Comparison of ENCODE assay signal across 33 cellular contexts in the genomic region with DNA sequence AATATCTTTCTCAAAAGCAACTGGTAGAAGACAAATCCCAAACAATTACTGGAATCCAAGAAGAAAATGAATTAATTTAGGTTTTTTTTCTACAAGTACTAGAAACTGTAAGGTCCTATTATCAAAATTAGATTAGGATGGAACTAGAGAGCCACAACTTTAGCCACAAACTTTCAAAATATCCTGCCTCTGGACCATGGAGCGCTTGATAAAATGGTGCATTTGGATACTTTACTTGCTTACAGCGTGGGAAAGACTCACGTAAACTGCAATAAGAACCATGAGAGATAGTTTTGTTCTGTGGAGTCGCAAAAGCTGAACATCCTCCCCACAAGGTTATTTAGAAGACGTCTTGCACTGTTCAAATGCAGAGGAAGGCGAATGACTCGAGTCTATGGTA. TPM values are rescaled to one million over a fixed set of nuclear protein-coding genes. Genes with fewer than 3 reads are reported as not detected.
"Had no signal": no experiment of that assay in that cellular context is flagged by ENCODE, and none has a peak within 500 bp of the region (broad histone marks: within the 10 kb centered on the region; RNA-seq: fewer than 3 reads in every experiment).

A gene (plus strand): TSS at position 301 of the 400 bp plus-strand sequence. CDS start 156,552 bp downstream, outside the sequence.

- H3K4me1 ChIP-seq: colonic mucosa, esophagus squamous epithelium, gastrocnemius medialis, heart right ventricle, left lung, lower lobe of right lung had no signal

- H3K9me3 ChIP-seq: colonic mucosa, esophagus squamous epithelium, gastrocnemius medialis, left lung, lower lobe of right lung, mucosa of descending colon had no signal

- H3K27ac ChIP-seq: colonic mucosa, epithelial cell of prostate, esophagus squamous epithelium, gastrocnemius medialis, heart right ventricle, left lung, lower lobe of right lung had no signal

- H3K27ac Mint-ChIP-seq: dendritic cell treated with granulocyte-macrophage colony-stimulating factor and Interleukin-4, amounts not matched to agents 40 ng/mL and 50 ng/mL, for 4 days; effector memory CD8-positive, alpha-beta T cell; endodermal cell; mesothelial cell of epicardium; naive B cell had no signal

- H3K4me3 Mint-ChIP-seq: dendritic cell treated with granulocyte-macrophage colony-stimulating factor and Interleukin-4, amounts not matched to agents 40 ng/mL and 50 ng/mL, for 4 days; effector memory CD8-positive, alpha-beta T cell; endodermal cell; mesothelial cell of epicardium; naive B cell had no signal

- H3K36me3 Mint-ChIP-seq: mesothelial cell of epicardium had no signal

- DNase-seq: colonic mucosa; cortex of kidney; effector CD8-positive, alpha-beta T cell; effector memory CD8-positive, alpha-beta T cell; endodermal cell; erythroblast; esophagus squamous epithelium; foreskin fibroblast; foreskin melanocyte; gastrocnemius medialis; glutamatergic neuron; head of caudate nucleus; heart right ventricle; hippocampal formation; left cardiac atrium; left lung; left ventricle myocardium superior; lower lobe of right lung; mesenchymal stem cell; mucosa of descending colon; naive B cell had no signal

- H3K27me3 ChIP-seq: colonic mucosa, esophagus squamous epithelium, gastrocnemius medialis, heart right ventricle, left lung had no signal

- H3K27me3 Mint-ChIP-seq: dendritic cell treated with granulocyte-macrophage colony-stimulating factor and Interleukin-4, amounts not matched to agents 40 ng/mL and 50 ng/mL, for 4 days; effector memory CD8-positive, alpha-beta T cell; naive B cell had no signal

- H3K4me1 Mint-ChIP-seq: endodermal cell, naive B cell had no signal

- H3K4me3 ChIP-seq: colonic mucosa, esophagus squamous epithelium, gastrocnemius medialis, heart right ventricle, left lung, lower lobe of right lung, mucosa of descending colon had no signal

- H3K36me3 ChIP-seq: colonic mucosa, esophagus squamous epithelium, gastrocnemius medialis, heart right ventricle, left lung, lower lobe of right lung had no signal

RNA-seq across cellular contexts. Expression of the gene that starts here (rescaled TPM):
- total RNA-seq: colonic mucosa, dermis microvascular lymphatic vessel endothelial cell, endodermal cell, esophagus mucosa, esophagus squamous epithelium, gastrocnemius medialis, glomerular endothelial cell, heart right ventricle, kidney epithelial cell, left cardiac atrium, left lung, left ventricle myocardium superior, lower leg skin, lower lobe of right lung, lung microvascular endothelial cell, mesenteric fat pad, mucosa of descending colon, myocyte had no signal
- polyA plus RNA-seq: heart right ventricle, keratinocyte had no signal
